1 cellular context compared by ENCODE assay signal in the genomic region with DNA sequence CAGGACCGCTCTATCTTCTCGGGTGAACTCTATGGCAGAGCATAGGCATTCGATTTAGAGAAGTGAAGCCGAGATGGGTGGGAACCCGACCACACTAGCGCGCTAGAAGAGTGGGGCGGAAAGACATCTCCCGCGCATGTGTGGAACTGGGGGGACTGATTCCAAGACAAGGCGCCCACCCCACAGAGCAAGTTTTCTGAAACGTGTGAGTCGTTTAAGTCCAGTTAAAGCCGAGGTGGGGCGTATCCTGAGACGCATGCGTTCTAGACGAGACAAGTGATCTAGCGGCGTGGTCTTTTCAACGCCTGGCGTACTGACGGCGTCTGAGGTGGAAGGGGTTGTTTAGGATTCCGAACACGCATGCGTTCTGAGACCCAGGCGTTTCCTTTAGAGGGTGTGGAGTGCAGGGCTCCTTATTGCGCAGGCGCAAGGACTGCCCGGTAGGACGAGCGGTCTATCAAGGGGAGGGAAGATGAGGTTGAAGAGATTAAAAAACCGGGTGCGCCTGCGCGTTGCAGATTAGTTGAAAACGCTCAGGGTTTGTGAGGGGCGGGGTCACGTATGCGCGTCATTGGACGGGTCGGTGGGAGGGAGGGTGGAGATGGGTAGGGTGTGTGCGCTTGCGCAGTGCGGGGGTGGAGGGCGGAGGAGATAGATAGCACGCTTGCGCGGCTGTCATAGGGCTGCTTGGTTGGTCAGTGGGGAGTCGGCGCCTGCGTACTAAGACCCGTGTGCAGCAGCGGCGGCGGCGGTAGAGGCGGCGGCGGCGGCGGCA.
TF ChIP-seq lines count a peak whose summit lies in the region.

EIF5A (plus strand) TSS at position 718 of the 775 bp plus-strand sequence. CDS start 2,008 bp downstream, outside the sequence.

TF ChIP-seq in liver, 16 proteins besides CTCF, POLR2A, EP300 and RAD21 (continued from another document):
- TF ChIP-seq, protein P1, sequence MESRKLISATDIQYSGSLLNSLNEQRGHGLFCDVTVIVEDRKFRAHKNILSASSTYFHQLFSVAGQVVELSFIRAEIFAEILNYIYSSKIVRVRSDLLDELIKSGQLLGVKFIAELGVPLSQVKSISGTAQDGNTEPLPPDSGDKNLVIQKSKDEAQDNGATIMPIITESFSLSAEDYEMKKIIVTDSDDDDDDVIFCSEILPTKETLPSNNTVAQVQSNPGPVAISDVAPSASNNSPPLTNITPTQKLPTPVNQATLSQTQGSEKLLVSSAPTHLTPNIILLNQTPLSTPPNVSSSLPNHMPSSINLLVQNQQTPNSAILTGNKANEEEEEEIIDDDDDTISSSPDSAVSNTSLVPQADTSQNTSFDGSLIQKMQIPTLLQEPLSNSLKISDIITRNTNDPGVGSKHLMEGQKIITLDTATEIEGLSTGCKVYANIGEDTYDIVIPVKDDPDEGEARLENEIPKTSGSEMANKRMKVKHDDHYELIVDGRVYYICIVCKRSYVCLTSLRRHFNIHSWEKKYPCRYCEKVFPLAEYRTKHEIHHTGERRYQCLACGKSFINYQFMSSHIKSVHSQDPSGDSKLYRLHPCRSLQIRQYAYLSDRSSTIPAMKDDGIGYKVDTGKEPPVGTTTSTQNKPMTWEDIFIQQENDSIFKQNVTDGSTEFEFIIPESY (IDR thresholded peaks at IDR 0.05): peak; percentile 83
- peak; percentile 97 for TF ChIP-seq YY1 (IDR thresholded peaks at IDR 0.05)
- no peak for TF ChIP-seq NR2F2 (IDR thresholded peaks at IDR 0.05)
- TF ChIP-seq SP1 (IDR thresholded peaks at IDR 0.05): peak; percentile 75
TF ChIP-seq in liver: peak in this region for 11.
